ENCODE assay signal across 14 cellular contexts in genomic region chr3:159947220-159947619, GRCh38.
DNase-seq lines count a peak whose midpoint lies in the region; ATAC-seq and TF ChIP-seq lines count a peak whose summit lies in the region.
"Had no signal": no experiment of that assay in that cellular context is flagged by ENCODE, and none has a peak within 500 bp of the region (broad histone marks: within the 10 kb centered on the region; RNA-seq: fewer than 3 reads in every experiment).

No MANE protein-coding gene starts in this region.

- H3K4me3 ChIP-seq in adipocyte (ENCODE audit: low read length), result no peak overlapping the region
- H3K4me3 ChIP-seq in fibroblast of pulmonary artery (replicated peaks; ENCODE audit: low read depth, low read length), result no peak overlapping the region

- H3K9ac ChIP-seq in adipocyte (ENCODE audit: low read length), result no peak overlapping the region

- H3K9me3 ChIP-seq in adipocyte (ENCODE audit: control insufficient read depth, low read length), result no peaks in the 10 kb centered on the region

- H3K27me3 ChIP-seq in adipocyte (replicated peaks; ENCODE audit: control insufficient read depth, insufficient read depth, low read length), result no peaks in the 10 kb centered on the region

- no peaks in the 10 kb centered on the region for H3K36me3 ChIP-seq in adipocyte (ENCODE audit: control insufficient read depth, insufficient read depth, low read length, severe bottlenecking)

- TF ChIP-seq CTCF in fibroblast of pulmonary artery (IDR thresholded peaks at IDR 0.05; ENCODE audit: low read length, missing control alignments), result no peak

- DNase-seq in GM04503 (ENCODE audit: low read depth), result peak; percentile 96
- peak; percentile 58 for DNase-seq in adipocyte (ENCODE audit: low read depth)
- DNase-seq in fibroblast of pulmonary artery (ENCODE audit: low read depth), result peak; percentile 45
- DNase-seq in stromal cell of bone marrow (ENCODE audit: low read depth), result peak; percentile 83
- DNase-seq in NCI-H345 (lab: John Stamatoyannopoulos, UW), result no peak
- DNase-seq: activated CD4-positive, alpha-beta T cell treated with anti-CD3 and anti-CD28 coated beads, Interleukin-2, amount 50 U/mL, for 1 hour; activated naive CD4-positive, alpha-beta T cell treated with anti-CD3 and anti-CD28 coated beads, Interleukin-2, amount 10 ng/mL, durations not matched to agents 7 days and 5 days; caudate nucleus; effector memory CD8-positive, alpha-beta T cell; H9; stimulated activated naive CD4-positive, alpha-beta T cell had no signal

- ATAC-seq in HG02973 (IDR thresholded peaks at IDR 0.05; ENCODE audit: unreplicated experiment) (no peak), HG02840 (IDR thresholded peaks at IDR 0.05; ENCODE audit: low FRiP score, unreplicated experiment) (no peak)
- ATAC-seq: effector memory CD8-positive, alpha-beta T cell; HepG2 had no signal

- peaks cover 21% of the 10 kb centered on the region for H3K4me1 ChIP-seq in adipocyte (ENCODE audit: control insufficient read depth, insufficient read depth, low read length)
